ENCODE assay signal across 15 cellular contexts in genomic region chr5:80964919-80965318, GRCh38. TPM values are rescaled to one million over a fixed set of nuclear protein-coding genes. Genes with fewer than 3 reads are reported as not detected.
A peak's percentile ranks its signal among the peaks of the same experiment; 100 is the strongest.
DNase-seq lines count a peak whose midpoint lies in the region; ATAC-seq and TF ChIP-seq lines count a peak whose summit lies in the region.
"Had no signal": no experiment of that assay in that cellular context is flagged by ENCODE, and none has a peak within 500 bp of the region (broad histone marks: within the 10 kb centered on the region; RNA-seq: fewer than 3 reads in every experiment).

No MANE protein-coding gene starts in this region.

- no peaks in the 10 kb centered on the region; the same call in 1 of the 2 replicates for H3K36me3 ChIP-seq in Karpas-422 (ENCODE audit: insufficient read depth, low read length)
- no peaks in the 10 kb centered on the region for H3K36me3 ChIP-seq in gastrocnemius medialis
- no peaks in the 10 kb centered on the region for H3K36me3 ChIP-seq in mesendoderm (ENCODE audit: control insufficient read depth, insufficient read depth, low read length)
- H3K36me3 ChIP-seq: left lung, neutrophil had no signal

- peak overlapping the region; percentile 57 for H3K27ac Mint-ChIP-seq in activated T-cell treated with anti-CD3 and anti-CD28 coated beads, Interleukin-2, amount 50 U/mL, for 72 hours
- H3K27ac Mint-ChIP-seq in activated naive CD8-positive, alpha-beta T cell treated with anti-CD3 and anti-CD28 coated beads, Interleukin-2, amount 10 ng/mL, durations not matched to agents 7 days and 5 days = no peak overlapping the region

- H3K36me3 Mint-ChIP-seq in activated T-cell treated with anti-CD3 and anti-CD28 coated beads, Interleukin-2, amount 50 U/mL, for 72 hours (ENCODE audit: insufficient read depth in 2 of 2) = peaks cover 3% of the 10 kb centered on the region in 2 donors
- H3K36me3 Mint-ChIP-seq in activated naive CD8-positive, alpha-beta T cell treated with anti-CD3 and anti-CD28 coated beads, Interleukin-2, amount 10 ng/mL, durations not matched to agents 7 days and 5 days = peaks cover 4% of the 10 kb centered on the region

- H3K9me3 ChIP-seq in Karpas-422 (ENCODE audit: low read length) (no peaks in the 10 kb centered on the region), gastrocnemius medialis (no peaks in the 10 kb centered on the region)
- H3K9me3 ChIP-seq: left lung, neutrophil had no signal

- H3K4ac ChIP-seq in mesendoderm (ENCODE audit: low read depth, low read length) = no peak overlapping the region

- peak overlapping the region; percentile 66 to 91 for H3K4me3 Mint-ChIP-seq in activated T-cell treated with anti-CD3 and anti-CD28 coated beads, Interleukin-2, amount 50 U/mL, for 72 hours
- peak overlapping the region; percentile 17 for H3K4me3 Mint-ChIP-seq in activated naive CD8-positive, alpha-beta T cell treated with anti-CD3 and anti-CD28 coated beads, Interleukin-2, amount 10 ng/mL, durations not matched to agents 7 days and 5 days

- H2BK5ac ChIP-seq in mesendoderm (ENCODE audit: low read length) = no peak overlapping the region

- H3K23ac ChIP-seq in mesendoderm (ENCODE audit: low read length) = no peak overlapping the region

- no CpG with 5 or more reads among the region's 5 CpGs for WGBS in mesendoderm (ENCODE audit: extremely low coverage, insufficient coverage, low lambda C conversion rate)

- intact Hi-C loops in gastrocnemius medialis (cut with DNase I; ENCODE audit: low total_unique reads) = no loop called here

- no peak overlapping the region for H4K5ac ChIP-seq in mesendoderm (ENCODE audit: low read length)

- H3K4me1 ChIP-seq in Karpas-422 (ENCODE audit: low read length) = peaks cover 70% of the 10 kb centered on the region
- no peaks in the 10 kb centered on the region for H3K4me1 ChIP-seq in gastrocnemius medialis
- no peaks in the 10 kb centered on the region for H3K4me1 ChIP-seq in mesendoderm (ENCODE audit: control insufficient read depth, low read depth, low read length)

- no peak for TF ChIP-seq POLR2A in gastrocnemius medialis (IDR thresholded peaks at IDR 0.05)

- H3K27me3 Mint-ChIP-seq in activated T-cell treated with anti-CD3 and anti-CD28 coated beads, Interleukin-2, amount 50 U/mL, for 72 hours (ENCODE audit: low read depth) = no peaks in the 10 kb centered on the region
- no peaks in the 10 kb centered on the region for H3K27me3 Mint-ChIP-seq in activated naive CD8-positive, alpha-beta T cell treated with anti-CD3 and anti-CD28 coated beads, Interleukin-2, amount 10 ng/mL, durations not matched to agents 7 days and 5 days

- no peaks in the 10 kb centered on the region for H3K9me2 ChIP-seq in Karpas-422 (replicated peaks; ENCODE audit: insufficient read depth, low read length)

- ATAC-seq in activated T-cell treated with anti-CD3 and anti-CD28 coated beads, Interleukin-2, amount 50 U/mL, for 72 hours (replicated peaks in 1 of 2) = no peak
- ATAC-seq in activated naive CD8-positive, alpha-beta T cell treated with anti-CD3 and anti-CD28 coated beads, Interleukin-2, amount 10 ng/mL, durations not matched to agents 7 days and 5 days (ENCODE audit: low read depth) = no peak
- ATAC-seq in gastrocnemius medialis = no peak
- ATAC-seq: GM12878, left lung had no signal

- H3K9me3 Mint-ChIP-seq in activated T-cell treated with anti-CD3 and anti-CD28 coated beads, Interleukin-2, amount 50 U/mL, for 72 hours = no peaks in the 10 kb centered on the region
- no peaks in the 10 kb centered on the region for H3K9me3 Mint-ChIP-seq in activated naive CD8-positive, alpha-beta T cell treated with anti-CD3 and anti-CD28 coated beads, Interleukin-2, amount 10 ng/mL, durations not matched to agents 7 days and 5 days

- H3K27me3 ChIP-seq in Karpas-422 (ENCODE audit: low read length) (no peaks in the 10 kb centered on the region), gastrocnemius medialis (peaks cover 5 to 14% (median 11%) of the 10 kb centered on the region in 3 donors), mesendoderm (ENCODE audit: insufficient read depth, low read length, poor library complexity) (no peaks in the 10 kb centered on the region)

- no peak overlapping the region for H3K56ac ChIP-seq in mesendoderm (ENCODE audit: low read length)

- TF ChIP-seq CTCF in gastrocnemius medialis (IDR thresholded peaks at IDR 0.05 in 4 of 5, conservative IDR thresholded peaks at IDR 0.05 in 1 of 5) = no peak

- H3K4me1 Mint-ChIP-seq in activated T-cell treated with anti-CD3 and anti-CD28 coated beads, Interleukin-2, amount 50 U/mL, for 72 hours (ENCODE audit: low read depth) = peaks cover 51% of the 10 kb centered on the region
- H3K4me1 Mint-ChIP-seq in activated naive CD8-positive, alpha-beta T cell treated with anti-CD3 and anti-CD28 coated beads, Interleukin-2, amount 10 ng/mL, durations not matched to agents 7 days and 5 days = peaks cover 35% of the 10 kb centered on the region

- H3K79me1 ChIP-seq in mesendoderm (ENCODE audit: low read length) = no peaks in the 10 kb centered on the region

- H3K9ac ChIP-seq in Karpas-422 (ENCODE audit: low read length) (peak overlapping the region; percentile 53), mesendoderm (ENCODE audit: low read length) (no peak overlapping the region)

- H3K27ac ChIP-seq in Karpas-422 (ENCODE audit: low read length) = peak overlapping the region; percentile 86
- H3K27ac ChIP-seq in gastrocnemius medialis = peak overlapping the region; percentile 34 to 78 (median 72)
- H3K27ac ChIP-seq in mesendoderm (ENCODE audit: low read depth, low read length) = no peak overlapping the region
- H3K27ac ChIP-seq: neutrophil had no signal

- peak overlapping the region; percentile 39; the same call in 1 of the 2 replicates for H2AFZ ChIP-seq in Karpas-422 (ENCODE audit: low read length)

- DNase-seq in activated T-cell treated with anti-CD3 and anti-CD28 coated beads, Interleukin-2, amount 50 U/mL, for 72 hours = no peak
- no peak for DNase-seq in activated T-cell treated with anti-CD3 and anti-CD28 coated beads, Interleukin-2, amount 50 U/mL, for 1 hour
- DNase-seq in Karpas-422 (peak; percentile 78), gastrocnemius medialis (no peak), mesendoderm (no peak), midbrain (lab: John Stamatoyannopoulos, UW) (no peak), nucleus accumbens (lab: John Stamatoyannopoulos, UW) (no peak)
- DNase-seq in activated naive CD8-positive, alpha-beta T cell treated with anti-CD3 and anti-CD28 coated beads, Interleukin-2, amount 10 ng/mL, durations not matched to agents 7 days and 5 days = no peak
- DNase-seq: DMS79 treated with DMSO at 0.1 percent for 48 hours, KBM-7, left lung, NCI-H1930, Right ventricle myocardium superior had no signal

- H3K18ac ChIP-seq in mesendoderm (ENCODE audit: low read length) = no peak overlapping the region

- peaks cover 29% of the 10 kb centered on the region for H3K79me2 ChIP-seq in Karpas-422 (ENCODE audit: low read length)
- H3K79me2 ChIP-seq in mesendoderm (ENCODE audit: control insufficient read depth, insufficient read depth, low read length) = peaks cover 2% of the 10 kb centered on the region

- H4K20me1 ChIP-seq in Karpas-422 (ENCODE audit: insufficient read depth, low read depth, low read length) = no peaks in the 10 kb centered on the region

- no peak overlapping the region for H2BK120ac ChIP-seq in mesendoderm (ENCODE audit: low read depth, low read length)

- no peak overlapping the region for H4K8ac ChIP-seq in mesendoderm (ENCODE audit: low read depth, low read length)

- H3K4me2 ChIP-seq in Karpas-422 (ENCODE audit: low read depth, low read length, poor library complexity, severe bottlenecking) (peak overlapping the region; percentile 62), mesendoderm (ENCODE audit: low read length) (no peak overlapping the region)

- POLR2A ChIA-PET in activated naive CD8-positive, alpha-beta T cell treated with anti-CD3 and anti-CD28 coated beads, Interleukin-2, amount 10 ng/mL, durations not matched to agents 7 days and 5 days (lab: Charles Lee) = no interaction called here

- in situ Hi-C loops in gastrocnemius medialis (cut with MboI; ENCODE audit: low sequenced_read_pairs in 4 of 4) = no loop called here

- no peak overlapping the region for H2AK5ac ChIP-seq in mesendoderm (ENCODE audit: low read length)

- H3K4me3 ChIP-seq in Karpas-422 (ENCODE audit: low read length) (peak overlapping the region; percentile 24), gastrocnemius medialis (peak overlapping the region in 1 of 4 donors; percentile 58), mesendoderm (ENCODE audit: low read length) (no peak overlapping the region)
- H3K4me3 ChIP-seq: GM12878, left lung had no signal

- H2BK15ac ChIP-seq in mesendoderm (replicated peaks; ENCODE audit: low read depth) = no peak overlapping the region

RNA-seq across cellular contexts. Expression of gene RASGRF2, which starts 4.8 kb away (rescaled TPM):
- 10 to 100 TPM; 19.9 to 20.5 TPM for total RNA-seq in activated T-cell treated with anti-CD3 and anti-CD28 coated beads, Interleukin-2, amount 50 U/mL, for 72 hours
- 11.1 and 19.4 TPM in 2 replicates for total RNA-seq in Karpas-422 (2014; rRNA removed; shearing (Covaris generic); ENCODE audit: low replicate concordance)
- total RNA-seq in activated naive CD8-positive, alpha-beta T cell treated with anti-CD3 and anti-CD28 coated beads, Interleukin-2, amount 10 ng/mL, durations not matched to agents 7 days and 5 days = 10 to 100 TPM; 18.8 to 19.3 TPM
- 1 to 10 TPM; 3.6 to 6.3 (median 4.8) TPM for total RNA-seq in gastrocnemius medialis
- polyA plus RNA-seq in mesendoderm (2013, experiment 1 of 2) = 12.4 TPM
- 13.5 TPM for polyA plus RNA-seq in mesendoderm (2013, experiment 2 of 2)
